20 cellular contexts compared by ENCODE assay signal in genomic region chr15:97786741-97787140, GRCh38.
"Had no signal": no experiment of that assay in that cellular context is flagged by ENCODE, and none has a peak within 500 bp of the region (broad histone marks: within the 10 kb centered on the region; RNA-seq: fewer than 3 reads in every experiment).

No MANE protein-coding gene starts in this region.

- H3K4me1 ChIP-seq: Peyer's patch, SJCRH30 had no signal

- H3K27ac ChIP-seq: PC-9, Peyer's patch, SJCRH30 had no signal

- DNase-seq: KBM-7, NCI-H1092, NCI-H1105 treated with DMSO at 0.1 percent for 48 hours, NCI-H1417 treated with DMSO at 0.1 percent for 48 hours, NCI-H146, NCI-H1694 treated with DMSO at 0.1 percent for 48 hours, NCI-H1930, NCI-H2081, NCI-H2107, NCI-H2227 treated with DMSO at 0.1 percent for 48 hours, NCI-H524, NCI-H526 treated with DMSO at 0.1 percent for 48 hours, NCI-H748 treated with DMSO at 0.1 percent for 48 hours, OCI-M1, PC-9, Peyer's patch, SHP77 treated with DMSO at 0.1 percent for 48 hours, SJCRH30 had no signal

- ATAC-seq: Right ventricle myocardium inferior, SK-N-SH treated with all-trans-retinoic acid at 6 μM for 48 hours had no signal

- H3K36me3 ChIP-seq: Peyer's patch, SJCRH30 had no signal

- H3K9me3 ChIP-seq: Peyer's patch, SJCRH30 had no signal

- H3K4me3 ChIP-seq: PC-9, Peyer's patch, SJCRH30 had no signal

- H3K27me3 ChIP-seq: Peyer's patch, SJCRH30 had no signal
